1 cellular context compared by ENCODE assay signal in genomic region chr1:19222573-19222972, GRCh38.
TF ChIP-seq lines count a peak whose summit lies in the region.

No MANE protein-coding gene starts in this region.

TF ChIP-seq in HepG2, 621 proteins besides CTCF, POLR2A, EP300 and RAD21:
- TF ChIP-seq ZSCAN21 (CRISPR knock-in tag; IDR thresholded peaks at IDR 0.05; ENCODE audit: borderline replicate concordance), result peak; percentile 31; the same call in 1 of the 2 replicates
- peak; percentile 30 for TF ChIP-seq RBM22 (optimal IDR thresholded peaks at IDR 0.05; ENCODE audit: low read length)
- no peak for TF ChIP-seq THAP9 (CRISPR knock-in tag; IDR thresholded peaks at IDR 0.05; ENCODE audit: borderline replicate concordance)
TF ChIP-seq in HepG2: peak in this region for 2.
